ENCODE assay signal across 8 cellular contexts in the genomic region with DNA sequence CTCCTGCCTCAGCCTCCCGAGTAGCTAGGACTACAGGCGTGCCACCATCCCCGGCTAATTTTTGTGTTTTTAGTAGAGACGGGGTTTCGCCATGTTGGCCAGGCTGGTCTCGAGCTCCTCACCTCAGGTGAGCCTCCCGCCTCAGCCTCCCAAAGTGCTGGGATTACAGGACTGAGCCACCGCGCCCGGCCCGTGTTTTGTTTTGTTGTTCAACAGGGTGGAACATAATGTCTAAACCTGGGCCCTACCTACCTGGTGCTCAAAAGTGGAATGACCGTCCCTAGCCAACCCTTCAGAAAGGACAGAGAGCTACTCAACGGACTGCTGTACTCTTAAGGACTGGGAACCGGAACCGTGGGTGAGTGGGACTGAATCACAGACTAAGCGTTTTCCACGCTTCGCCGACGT. TPM values are rescaled to one million over a fixed set of nuclear protein-coding genes. Genes with fewer than 3 reads are reported as not detected.
A peak's percentile ranks its signal among the peaks of the same experiment; 100 is the strongest.
DNase-seq lines count a peak whose midpoint lies in the region; TF ChIP-seq lines count a peak whose summit lies in the region.

No MANE protein-coding gene starts in this region.

- H3K9me3 ChIP-seq in breast epithelium, result no peaks in the 10 kb centered on the region
- no peaks in the 10 kb centered on the region for H3K9me3 ChIP-seq in mesodermal cell (ENCODE audit: control insufficient read depth, low read length)

- 83 to 84% methylated on average over 16 to 20 of the region's 20 CpGs for WGBS in mesodermal cell (ENCODE audit: insufficient coverage in 2 of 2), 2 experiments

- DNase-seq in ACHN (peak; percentile 35), HK-2 (ENCODE audit: unreplicated experiment) (peak; percentile 50), breast epithelium (ENCODE audit: low spot score in 2 of 2) (no peak), NCI-H1105 (lab: John Stamatoyannopoulos, UW) (no peak), activated gamma-delta T cell treated with Interleukin-2 at 50 U/mL for 16 hours (no peak), middle frontal gyrus (ENCODE audit: extremely low spot score, low spot score) (no peak)
- no peak for DNase-seq in stimulated activated CD4-positive, alpha-beta T cell treated with anti-CD3 and anti-CD28 coated beads, Interleukin-15, amount 100 ng/mL, for 24 hours

- peaks cover 0 to 12% of the 10 kb centered on the region in 2 donors for H3K4me1 ChIP-seq in breast epithelium
- H3K4me1 ChIP-seq in mesodermal cell (ENCODE audit: control insufficient read depth, insufficient read depth, low read length, poor library complexity, severe bottlenecking), result peaks cover 16% of the 10 kb centered on the region

- in situ Hi-C loops in ACHN (cut with HindIII; ENCODE audit: low pct_ligation_motif_present, low pct_unique_long_range_greater_than_20kb, low sequenced_read_pairs), result no loop called here

- H3K27ac ChIP-seq in breast epithelium (peak overlapping the region; percentile 86 to 90), mesodermal cell (ENCODE audit: low read depth, low read length, severe bottlenecking) (peak overlapping the region; percentile 72)

- intact Hi-C loops in breast epithelium (cut with DNase I; ENCODE audit: low total_unique reads), result no loop called here

- H3K4me3 ChIP-seq in breast epithelium (peak overlapping the region; percentile 72 to 96 (median 78)), mesodermal cell (ENCODE audit: extremely low read depth, insufficient read depth, low read length, poor library complexity, severe bottlenecking) (peak overlapping the region; percentile 98)

- no peak for TF ChIP-seq POLR2A in breast epithelium (IDR thresholded peaks at IDR 0.05)

- no peaks in the 10 kb centered on the region for H3K27me3 ChIP-seq in breast epithelium

- no peaks in the 10 kb centered on the region for H3K36me3 ChIP-seq in breast epithelium
- peaks cover 21% of the 10 kb centered on the region for H3K36me3 ChIP-seq in mesodermal cell (ENCODE audit: control insufficient read depth, insufficient read depth, low read length)

- TF ChIP-seq CTCF in breast epithelium (IDR thresholded peaks at IDR 0.05), result no peak

RNA-seq across cellular contexts. Expression of a gene that starts 0.8 kb away (rescaled TPM):
- 10 to 100 TPM; 16.3 to 50.2 (median 22.3) TPM for total RNA-seq in breast epithelium
- 88.2 TPM for polyA plus RNA-seq in mesodermal cell (2013, experiment 1 of 2)
- 82.6 TPM for polyA plus RNA-seq in mesodermal cell (2013, experiment 2 of 2)

RNA-seq across cellular contexts. Expression of a gene that starts 11.7 kb away (rescaled TPM):
- total RNA-seq in breast epithelium, result under 1 TPM in 1 of 3 donors, not detected in 2; 0.33 TPM
- polyA plus RNA-seq in mesodermal cell (2013, experiment 1 of 2), result not detected
- not detected for polyA plus RNA-seq in mesodermal cell (2013, experiment 2 of 2)

RNA-seq across cellular contexts. Expression of a gene that starts 16.6 kb away (rescaled TPM):
- 10 to 100 TPM; 49.3 to 61.9 (median 60.0) TPM for total RNA-seq in breast epithelium
- 311 TPM for polyA plus RNA-seq in mesodermal cell (2013, experiment 1 of 2)
- polyA plus RNA-seq in mesodermal cell (2013, experiment 2 of 2), result 290 TPM

RNA-seq across cellular contexts. Expression of a gene that starts 22.2 kb away (rescaled TPM):
- total RNA-seq in breast epithelium, result 1 to 10 TPM; 2.9 to 3.9 (median 3.5) TPM
- polyA plus RNA-seq in mesodermal cell (2013, experiment 1 of 2), result 32.8 TPM
- 25.6 TPM for polyA plus RNA-seq in mesodermal cell (2013, experiment 2 of 2)

RNA-seq across cellular contexts. Expression of a gene that starts 26.2 kb away (rescaled TPM):
- 10 to 100 TPM; 26.6 to 40.5 (median 29.8) TPM for total RNA-seq in breast epithelium
- 50.1 TPM for polyA plus RNA-seq in mesodermal cell (2013, experiment 1 of 2)
- polyA plus RNA-seq in mesodermal cell (2013, experiment 2 of 2), result 40.6 TPM

Comparison
In these comparisons a context has a peak if more than half of its experiments do, and no peak if none do; other contexts are left out.
1. DNase-seq: peak in ACHN (single experiment) and HK-2 (single experiment); none in breast epithelium (0 of 2), stimulated activated CD4-positive, alpha-beta T cell treated with anti-CD3 and anti-CD28 coated beads, Interleukin-15, amount 100 ng/mL, for 24 hours (single experiment), NCI-H1105 (single experiment), activated gamma-delta T cell treated with Interleukin-2 at 50 U/mL for 16 hours (single experiment) and middle frontal gyrus (single experiment).